Comparison of ENCODE assay signal across 10 cellular contexts in genomic region chr1:74468982-74469603, GRCh38. TPM values are rescaled to one million over a fixed set of nuclear protein-coding genes. Genes with fewer than 3 reads are reported as not detected.
DNase-seq lines count a peak whose midpoint lies in the region; ATAC-seq, FAIRE-seq and TF ChIP-seq lines count a peak whose summit lies in the region.
"Had no signal": no experiment of that assay in that cellular context is flagged by ENCODE, and none has a peak within 500 bp of the region (broad histone marks: within the 10 kb centered on the region; RNA-seq: fewer than 3 reads in every experiment).

No MANE protein-coding gene starts in this region.

- peaks cover 34% of the 10 kb centered on the region for H3K4me1 Mint-ChIP-seq in WTC11
- H3K4me1 Mint-ChIP-seq: central memory CD8-positive, alpha-beta T cell had no signal

- H3K4me3 ChIP-seq in right atrium auricular region (no peak overlapping the region), upper lobe of left lung (no peak overlapping the region), WERI-Rb-1 (ENCODE audit: low read depth, low read length) (no peak overlapping the region)

- TF ChIP-seq CTCF in WTC11 (IDR thresholded peaks at IDR 0.05) = peak; percentile 34
- peak; percentile 58 to 79 for TF ChIP-seq CTCF in right atrium auricular region (IDR thresholded peaks at IDR 0.05)
- TF ChIP-seq CTCF in upper lobe of left lung (IDR thresholded peaks at IDR 0.05) = peak in 5 of 6 experiments; percentile 37 to 48 (median 42)
- TF ChIP-seq CTCF in WERI-Rb-1 (IDR thresholded peaks at IDR 0.05; ENCODE audit: low read depth, low read length) = no peak

- H3K9me3 Mint-ChIP-seq in WTC11 = peaks cover 19% of the 10 kb centered on the region
- H3K9me3 Mint-ChIP-seq: central memory CD8-positive, alpha-beta T cell had no signal

- no peak for FAIRE-seq in GM19239 (lab: Jason Lieb, UNC)
- FAIRE-seq: GM18507 had no signal

- H3K36me3 ChIP-seq in right atrium auricular region (no peaks in the 10 kb centered on the region), upper lobe of left lung (no peaks in the 10 kb centered on the region), WERI-Rb-1 (no peaks in the 10 kb centered on the region)

- H3K9me3 ChIP-seq in right atrium auricular region = no peaks in the 10 kb centered on the region
- no peaks in the 10 kb centered on the region for H3K9me3 ChIP-seq in upper lobe of left lung
- H3K9me3 ChIP-seq in WERI-Rb-1 (ENCODE audit: severe bottlenecking) = peaks cover 6% of the 10 kb centered on the region

- 13 to 16% methylated on average over 2 of the region's 2 CpGs for WGBS in upper lobe of left lung, 2 donors

- no peak for TF ChIP-seq EP300 in upper lobe of left lung (IDR thresholded peaks at IDR 0.05)

- H3K27me3 ChIP-seq in right atrium auricular region (no peaks in the 10 kb centered on the region), upper lobe of left lung (no peaks in the 10 kb centered on the region), WERI-Rb-1 (ENCODE audit: insufficient read depth, low read depth, severe bottlenecking) (no peaks in the 10 kb centered on the region)

- CTCF ChIA-PET in WTC11 (lab: Charles Lee) = interaction anchor here (0.6 to 1.9 kb wide), 16 partner anchors 8 to 345 kb away, joined by 3 to 18 read pairs (median 4); partner anchors contain the start of gene TYW3

- DNase-seq in AG08395 (ENCODE audit: low spot score) = peak; percentile 56
- peak; percentile 6 for DNase-seq in GM19239 (ENCODE audit: insufficient read length, low spot score)
- DNase-seq in NCI-H146 treated with DMSO at 0.1 percent for 48 hours (lab: John Stamatoyannopoulos, UW; ENCODE audit: unreplicated experiment) = peak; percentile 66
- no peak for DNase-seq in WTC11 (ENCODE audit: low spot score)
- DNase-seq in right atrium auricular region (ENCODE audit: low spot score) = no peak
- no peak for DNase-seq in upper lobe of left lung
- DNase-seq in WERI-Rb-1 = no peak

- peaks cover 0 to 17% of the 10 kb centered on the region in 2 donors for H3K4me1 ChIP-seq in right atrium auricular region
- H3K4me1 ChIP-seq in upper lobe of left lung = peaks cover 0 to 3% (median 0%) of the 10 kb centered on the region in 4 donors

- TF ChIP-seq POLR2A in upper lobe of left lung (IDR thresholded peaks at IDR 0.05) = no peak
- TF ChIP-seq POLR2A in GM18505 (IDR thresholded peaks at IDR 0.05; ENCODE audit: borderline replicate concordance, extremely low read depth, insufficient read depth, insufficient read length) = no peak

- no peaks in the 10 kb centered on the region for H3K27me3 Mint-ChIP-seq in WTC11 (ENCODE audit: low read depth)
- H3K27me3 Mint-ChIP-seq: central memory CD8-positive, alpha-beta T cell had no signal

- H3K27ac ChIP-seq in right atrium auricular region (peak overlapping the region in 1 of 2 donors; percentile 65), upper lobe of left lung (no peak overlapping the region), WERI-Rb-1 (no peak overlapping the region; the same call in 1 of the 2 replicates)

- no peak overlapping the region for H3K27ac Mint-ChIP-seq in WTC11

- POLR2A ChIA-PET in WTC11 (lab: Charles Lee) = interaction anchor here (0.6 kb wide), 1 partner anchor 765 kb away, joined by 4 read pairs; no protein-coding TSS in a partner anchor

- H3K4me3 Mint-ChIP-seq in WTC11 = no peak overlapping the region
- H3K4me3 Mint-ChIP-seq: central memory CD8-positive, alpha-beta T cell had no signal

- peak; percentile 49; the same call in 1 of the 2 replicates for ATAC-seq in WTC11
- no peak for ATAC-seq in upper lobe of left lung (ENCODE audit: low FRiP score in 2 of 2)
- ATAC-seq in GM18505 (IDR thresholded peaks at IDR 0.05; ENCODE audit: unreplicated experiment) = no peak

- H3K36me3 Mint-ChIP-seq in WTC11 = peaks cover 15% of the 10 kb centered on the region

TF ChIP-seq in WTC11, 78 proteins besides CTCF, POLR2A, EP300 and RAD21:
- TF ChIP-seq E2F5 (CRISPR knock-in tag; IDR thresholded peaks at IDR 0.05) (no peak), ERG (CRISPR knock-in tag; IDR thresholded peaks at IDR 0.05) (no peak), KAT7 (CRISPR knock-in tag; IDR thresholded peaks at IDR 0.05; ENCODE audit: borderline replicate concordance) (no peak), IRF2 (CRISPR knock-in tag; IDR thresholded peaks at IDR 0.05; ENCODE audit: borderline replicate concordance, low read depth) (no peak), HMGXB4 (CRISPR knock-in tag; IDR thresholded peaks at IDR 0.05) (no peak), FOXP1 (CRISPR knock-in tag; IDR thresholded peaks at IDR 0.05; ENCODE audit: borderline replicate concordance) (no peak), ZNF281 (CRISPR knock-in tag; IDR thresholded peaks at IDR 0.05) (no peak), NR3C1 (CRISPR knock-in tag; conservative IDR thresholded peaks at IDR 0.05; ENCODE audit: low read depth) (no peak), MAX (CRISPR knock-in tag; IDR thresholded peaks at IDR 0.05) (no peak), SMAD4 (CRISPR knock-in tag; IDR thresholded peaks at IDR 0.05) (no peak), ZSCAN18 (CRISPR knock-in tag; IDR thresholded peaks at IDR 0.05) (no peak)

RNA-seq across cellular contexts. Expression of gene LRRC53, which starts 43.3 kb away (rescaled TPM):
- total RNA-seq in WTC11 (2021) (not detected in 3 replicates), right atrium auricular region (not detected), upper lobe of left lung (not detected)

Comparison
In these comparisons a context has a peak if more than half of its experiments do, and no peak if none do; other contexts are left out.
1. DNase-seq: peak in AG08395 (single experiment), GM19239 (single experiment) and NCI-H146 treated with DMSO at 0.1 percent for 48 hours (single experiment); none in WTC11 (single experiment), right atrium auricular region (single experiment), upper lobe of left lung (0 of 2) and WERI-Rb-1 (single experiment).